In genomic region chr15:81893182-81893833, GRCh38 we compare ENCODE assay signal across 1 cellular context.
TF ChIP-seq lines count a peak whose summit lies in the region.

No MANE protein-coding gene starts in this region.

TF ChIP-seq in K562, 482 proteins besides CTCF, POLR2A, EP300 and RAD21:
- TF ChIP-seq, protein P1, sequence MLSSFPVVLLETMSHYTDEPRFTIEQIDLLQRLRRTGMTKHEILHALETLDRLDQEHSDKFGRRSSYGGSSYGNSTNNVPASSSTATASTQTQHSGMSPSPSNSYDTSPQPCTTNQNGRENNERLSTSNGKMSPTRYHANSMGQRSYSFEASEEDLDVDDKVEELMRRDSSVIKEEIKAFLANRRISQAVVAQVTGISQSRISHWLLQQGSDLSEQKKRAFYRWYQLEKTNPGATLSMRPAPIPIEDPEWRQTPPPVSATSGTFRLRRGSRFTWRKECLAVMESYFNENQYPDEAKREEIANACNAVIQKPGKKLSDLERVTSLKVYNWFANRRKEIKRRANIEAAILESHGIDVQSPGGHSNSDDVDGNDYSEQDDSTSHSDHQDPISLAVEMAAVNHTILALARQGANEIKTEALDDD (IDR thresholded peaks at IDR 0.05) = 0 out of 2 replicates have a peak, but pooled peaks have one; percentile 2
- TF ChIP-seq E2F3 (CRISPR knock-in tag; IDR thresholded peaks at IDR 0.05) (no peak), MAFK (IDR thresholded peaks at IDR 0.05; ENCODE audit: low read length) (no peak), HMG20A (CRISPR knock-in tag; conservative IDR thresholded peaks at IDR 0.05) (no peak), E4F1 (CRISPR knock-in tag; IDR thresholded peaks at IDR 0.05; ENCODE audit: borderline replicate concordance) (no peak), EWSR1 (IDR thresholded peaks at IDR 0.05; ENCODE audit: borderline replicate concordance, low read depth, partially characterized antibody) (no peak)
- TF ChIP-seq, protein P2, sequence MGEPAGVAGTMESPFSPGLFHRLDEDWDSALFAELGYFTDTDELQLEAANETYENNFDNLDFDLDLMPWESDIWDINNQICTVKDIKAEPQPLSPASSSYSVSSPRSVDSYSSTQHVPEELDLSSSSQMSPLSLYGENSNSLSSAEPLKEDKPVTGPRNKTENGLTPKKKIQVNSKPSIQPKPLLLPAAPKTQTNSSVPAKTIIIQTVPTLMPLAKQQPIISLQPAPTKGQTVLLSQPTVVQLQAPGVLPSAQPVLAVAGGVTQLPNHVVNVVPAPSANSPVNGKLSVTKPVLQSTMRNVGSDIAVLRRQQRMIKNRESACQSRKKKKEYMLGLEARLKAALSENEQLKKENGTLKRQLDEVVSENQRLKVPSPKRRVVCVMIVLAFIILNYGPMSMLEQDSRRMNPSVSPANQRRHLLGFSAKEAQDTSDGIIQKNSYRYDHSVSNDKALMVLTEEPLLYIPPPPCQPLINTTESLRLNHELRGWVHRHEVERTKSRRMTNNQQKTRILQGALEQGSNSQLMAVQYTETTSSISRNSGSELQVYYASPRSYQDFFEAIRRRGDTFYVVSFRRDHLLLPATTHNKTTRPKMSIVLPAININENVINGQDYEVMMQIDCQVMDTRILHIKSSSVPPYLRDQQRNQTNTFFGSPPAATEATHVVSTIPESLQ (CRISPR knock-in tag; IDR thresholded peaks at IDR 0.05) = no peak
